Comparison of ENCODE assay signal across 8 cellular contexts in the genomic region with DNA sequence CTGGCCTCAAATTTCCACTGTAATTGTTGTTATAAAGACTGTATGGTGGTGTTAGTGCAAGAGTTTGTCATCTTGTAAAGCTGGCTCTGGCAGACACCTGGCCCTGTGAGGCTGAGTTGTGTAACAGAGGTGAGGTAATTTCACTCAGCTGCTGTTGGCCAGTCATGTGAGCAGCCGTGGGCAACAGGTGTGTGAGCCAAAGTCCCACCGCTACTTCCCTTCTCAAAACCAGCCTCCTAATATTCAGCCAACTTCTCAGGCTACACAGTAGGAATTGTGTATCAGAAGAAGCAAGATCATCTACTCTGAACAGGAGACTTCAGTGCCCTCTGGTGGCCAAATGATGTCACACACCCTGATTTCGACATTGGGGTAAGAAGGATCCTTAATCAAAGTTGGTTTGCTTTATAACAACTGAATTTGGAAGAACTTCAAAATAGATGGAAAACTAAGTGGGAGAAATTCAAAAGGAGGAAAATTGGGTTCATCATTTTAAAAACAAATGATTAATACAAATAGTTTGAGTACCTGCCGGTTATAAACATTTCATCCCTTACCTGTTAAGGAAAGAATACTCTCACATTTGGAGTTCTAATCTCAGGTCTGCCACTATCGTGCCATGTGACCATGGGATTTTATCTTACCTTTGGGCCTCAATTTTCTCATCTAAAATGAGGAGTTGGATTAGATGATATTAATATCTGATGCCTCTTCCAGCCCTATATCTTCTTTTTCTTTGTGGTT. TPM values are rescaled to one million over a fixed set of nuclear protein-coding genes. Genes with fewer than 3 reads are reported as not detected.
A peak's percentile ranks its signal among the peaks of the same experiment; 100 is the strongest.
DNase-seq lines count a peak whose midpoint lies in the region; ATAC-seq, FAIRE-seq and TF ChIP-seq lines count a peak whose summit lies in the region.

No MANE protein-coding gene starts in this region.

- no peak for FAIRE-seq in urothelium cell line (lab: Jason Lieb, UNC)

- H3K4me1 ChIP-seq in Loucy (ENCODE audit: insufficient read depth, low read length, poor library complexity, severe bottlenecking) (peaks cover 19% of the 10 kb centered on the region), SJCRH30 (peaks cover 4% of the 10 kb centered on the region)

- no peaks in the 10 kb centered on the region for H3K9me2 ChIP-seq in Loucy (replicated peaks; ENCODE audit: low read depth, low read length)

- H3K4me3 ChIP-seq in Loucy (ENCODE audit: low read length, poor library complexity, severe bottlenecking) (no peak overlapping the region), SJCRH30 (no peak overlapping the region)

- no peaks in the 10 kb centered on the region for H4K20me1 ChIP-seq in Loucy (ENCODE audit: insufficient read depth, low read length, poor library complexity, severe bottlenecking)

- peak; percentile 19 for DNase-seq in GM04504 (ENCODE audit: low read depth)
- DNase-seq in SJCRH30: peak; percentile 64 to 85
- peak; percentile 78 for DNase-seq in activated naive CD4-positive, alpha-beta T cell treated with Interleukin-2 at 50 U/mL for 16 hours
- peak; percentile 62 for DNase-seq in glomerular endothelial cell (ENCODE audit: extremely low read depth, low read depth, low spot score)
- DNase-seq in posterior vena cava (ENCODE audit: low spot score): peak; percentile 89
- DNase-seq in urothelium cell line (ENCODE audit: low spot score): peak; percentile 64

- no peak for ATAC-seq in HG02852 (IDR thresholded peaks at IDR 0.05; ENCODE audit: unreplicated experiment)

- H3K9me3 ChIP-seq in Loucy (ENCODE audit: insufficient read depth, low read depth, low read length) (no peaks in the 10 kb centered on the region), SJCRH30 (replicated peaks) (no peaks in the 10 kb centered on the region)

- intact Hi-C loops in posterior vena cava (cut with DNase I): no loop called here

- no peak overlapping the region for H2AFZ ChIP-seq in Loucy (ENCODE audit: low read length)

- no peaks in the 10 kb centered on the region for H3F3A ChIP-seq in Loucy (ENCODE audit: low read depth)

- no peak overlapping the region for H3K4me2 ChIP-seq in Loucy (ENCODE audit: low read depth, low read length, poor library complexity, severe bottlenecking)

- H3K27me3 ChIP-seq in Loucy (ENCODE audit: insufficient read depth, low read length, poor library complexity, severe bottlenecking) (no peaks in the 10 kb centered on the region), SJCRH30 (no peaks in the 10 kb centered on the region)

- H3K9ac ChIP-seq in Loucy (ENCODE audit: low read depth, low read length, poor library complexity, severe bottlenecking): no peak overlapping the region

- peaks cover 5% of the 10 kb centered on the region; the same call in 1 of the 2 replicates for H3K79me2 ChIP-seq in Loucy (ENCODE audit: insufficient read depth, low read length)

- H3K36me3 ChIP-seq in Loucy (ENCODE audit: insufficient read depth, low read length): no peaks in the 10 kb centered on the region
- H3K36me3 ChIP-seq in SJCRH30: no peaks in the 10 kb centered on the region

- H3K27ac ChIP-seq in SJCRH30: no peak overlapping the region

- TF ChIP-seq CTCF in Loucy (conservative IDR thresholded peaks at IDR 0.05; ENCODE audit: low read length): peak; percentile 97

RNA-seq across cellular contexts. Expression of a gene that starts 2.6 kb away (rescaled TPM):
- 37.5 and 39.4 TPM in 2 replicates for total RNA-seq in SJCRH30 (2014; rRNA removed; shearing (Covaris generic))
- total RNA-seq in glomerular endothelial cell (62.1 and 76.4 TPM in 2 replicates), posterior vena cava (100 to 1,000 TPM; 105 to 138 TPM)

RNA-seq across cellular contexts. Expression of a gene that starts 37.8 kb away (rescaled TPM):
- 1.1 TPM in 2 replicates for total RNA-seq in SJCRH30 (2014; rRNA removed; shearing (Covaris generic))
- total RNA-seq in glomerular endothelial cell (not detected in 2 replicates), posterior vena cava (1 to 10 TPM; 1.3 to 2.0 TPM)

Comparison
In these comparisons a context has a peak if more than half of its experiments do, and no peak if none do; other contexts are left out.
1. DNase-seq: peak in every context shown above with its lines; median percentile 89 in posterior vena cava; 78 in activated naive CD4-positive, alpha-beta T cell treated with Interleukin-2 at 50 U/mL for 16 hours; 74 in SJCRH30; 64 in urothelium cell line; 62 in glomerular endothelial cell; 19 in GM04504.